Comparison of ENCODE assay signal across 2 cellular contexts in genomic region chr12:116918464-116918863, GRCh38.
TF ChIP-seq lines count a peak whose summit lies in the region.

No MANE protein-coding gene starts in this region.

TF ChIP-seq in HepG2, 621 proteins besides CTCF, POLR2A, EP300 and RAD21:
- TF ChIP-seq SMAD1 (CRISPR knock-in tag; IDR thresholded peaks at IDR 0.05; ENCODE audit: borderline replicate concordance, low read depth), result no peak
- TF ChIP-seq ZNF740 (CRISPR knock-in tag; IDR thresholded peaks at IDR 0.05), result no peak
- no peak for TF ChIP-seq RCOR2 (CRISPR knock-in tag; IDR thresholded peaks at IDR 0.05)
- 0 out of 2 replicates have a peak, but pooled peaks have one; percentile 17 for TF ChIP-seq RFX5 (IDR thresholded peaks at IDR 0.05; ENCODE audit: low read depth, low read length)

TF ChIP-seq in WTC11, 78 proteins besides CTCF, POLR2A, EP300 and RAD21:
- TF ChIP-seq NFATC4 (CRISPR knock-in tag; IDR thresholded peaks at IDR 0.05) (no peak), RELA (CRISPR knock-in tag; IDR thresholded peaks at IDR 0.05; ENCODE audit: borderline replicate concordance) (no peak), OVOL2 (CRISPR knock-in tag; IDR thresholded peaks at IDR 0.05; ENCODE audit: borderline replicate concordance) (no peak), CDX4 (CRISPR knock-in tag; IDR thresholded peaks at IDR 0.05; ENCODE audit: borderline replicate concordance) (no peak)
